8 cellular contexts compared by ENCODE assay signal in genomic region chr4:60201052-60201673, GRCh38.
DNase-seq lines count a peak whose midpoint lies in the region; ATAC-seq and TF ChIP-seq lines count a peak whose summit lies in the region.

No MANE protein-coding gene starts in this region.

- TF ChIP-seq POLR2A in HCT116 (IDR thresholded peaks at IDR 0.05; ENCODE audit: borderline replicate concordance, extremely low read depth, insufficient read depth, insufficient read length): no peak

- H3K79me2 ChIP-seq in HCT116 (ENCODE audit: insufficient read depth, low read length): no peaks in the 10 kb centered on the region

- H3K9me3 ChIP-seq in HCT116 (ENCODE audit: control insufficient read depth in 1 of 2, insufficient read depth in 1 of 2, low read depth in 1 of 2, low read length in 2 of 2): no peaks in the 10 kb centered on the region

- H3K9ac ChIP-seq in HCT116 (ENCODE audit: low read length): no peak overlapping the region

- H4K20me1 ChIP-seq in HCT116 (ENCODE audit: insufficient read depth): no peaks in the 10 kb centered on the region

- no peak overlapping the region for H2AFZ ChIP-seq in HCT116 (ENCODE audit: low read depth, low read length, poor library complexity, severe bottlenecking)

- no peaks in the 10 kb centered on the region for H3K36me3 ChIP-seq in HCT116 (ENCODE audit: control insufficient read depth in 1 of 2, insufficient read depth in 2 of 2, low read length in 2 of 2)

- peak in 2 of 3 experiments; percentile 75 to 82; a peak in 4 of 6 replicates for TF ChIP-seq CTCF in HCT116 (IDR thresholded peaks at IDR 0.05 in 2 of 3, conservative IDR thresholded peaks at IDR 0.05 in 1 of 3; ENCODE audit: borderline replicate concordance in 1 of 3, insufficient read depth in 1 of 3, low read depth in 2 of 3, low read length in 2 of 3)
- TF ChIP-seq CTCF in fibroblast of mammary gland (conservative IDR thresholded peaks at IDR 0.05; ENCODE audit: control insufficient read depth, insufficient read depth, low read depth, low read length): peak; percentile 96

- no peak for ATAC-seq in HCT116
- no peak for ATAC-seq in HG03196 (IDR thresholded peaks at IDR 0.05; ENCODE audit: unreplicated experiment)

- no peak overlapping the region for H3K4me3 ChIP-seq in HCT116 (replicated peaks in 1 of 2; ENCODE audit: low read depth in 1 of 2, low read length in 2 of 2)
- no peak overlapping the region for H3K4me3 ChIP-seq in fibroblast of mammary gland (ENCODE audit: control insufficient read depth, low read depth, low read length)

- H3K9me2 ChIP-seq in HCT116 (ENCODE audit: insufficient read depth): no peaks in the 10 kb centered on the region

- POLR2A ChIA-PET in HCT116 (lab: Charles Lee): no interaction called here

- intact Hi-C loops in HCT116 (cut with micrococcal nuclease): no loop called here

- no peak overlapping the region for H3K27ac ChIP-seq in HCT116 (ENCODE audit: low read depth, low read length)

- H3K4me2 ChIP-seq in HCT116 (ENCODE audit: low read length): no peak overlapping the region

- no TSS peak for BruUV-seq in HCT116 (replicated peaks; lab: Mats Ljungman, UMichigan)

- CTCF ChIA-PET in HCT116 (lab: Charles Lee): no interaction called here

- RAD21 ChIA-PET in HCT116 (lab: Charles Lee; ENCODE audit: low non-redundant PET in 1 of 2, low total read pairs in 2 of 2, uncharacterized antibody in 2 of 2, unreplicated experiment in 2 of 2): no interaction called here

- TF ChIP-seq RAD21 in HCT116 (IDR thresholded peaks at IDR 0.05; ENCODE audit: low read depth): peak; percentile 36

- H3K27me3 ChIP-seq in HCT116 (ENCODE audit: insufficient read depth, low read length): no peaks in the 10 kb centered on the region

- DNase-seq in stimulated activated naive CD4-positive, alpha-beta T cell treated with Interleukin-2 at 50 U/mL for 16 hours (lab: John Stamatoyannopoulos, UW): peak; percentile 0
- no peak for DNase-seq in stimulated activated naive CD4-positive, alpha-beta T cell (lab: John Stamatoyannopoulos, UW)
- DNase-seq in HCT116 (ENCODE audit: low read depth, low spot score): peak; percentile 12
- DNase-seq in MV-4-11 (lab: John Stamatoyannopoulos, UW): peak; percentile 25
- DNase-seq in T1000 (lab: John Stamatoyannopoulos, UW): peak; percentile 29
- peak; percentile 52 for DNase-seq in fibroblast of mammary gland (ENCODE audit: low read depth)
- peak in 35 of 56 donors; percentile 0 to 71 (median 7) for DNase-seq in nucleus accumbens (lab: John Stamatoyannopoulos, UW)

- H3K4me1 ChIP-seq in HCT116 (ENCODE audit: control insufficient read depth in 1 of 2, insufficient read depth in 2 of 2, low read length in 2 of 2): no peaks in the 10 kb centered on the region

TF ChIP-seq in HCT116, 20 proteins besides CTCF, POLR2A, EP300 and RAD21:
- no peak for TF ChIP-seq ELF1 (IDR thresholded peaks at IDR 0.05; ENCODE audit: borderline replicate concordance, low read depth)
- TF ChIP-seq, protein P1, sequence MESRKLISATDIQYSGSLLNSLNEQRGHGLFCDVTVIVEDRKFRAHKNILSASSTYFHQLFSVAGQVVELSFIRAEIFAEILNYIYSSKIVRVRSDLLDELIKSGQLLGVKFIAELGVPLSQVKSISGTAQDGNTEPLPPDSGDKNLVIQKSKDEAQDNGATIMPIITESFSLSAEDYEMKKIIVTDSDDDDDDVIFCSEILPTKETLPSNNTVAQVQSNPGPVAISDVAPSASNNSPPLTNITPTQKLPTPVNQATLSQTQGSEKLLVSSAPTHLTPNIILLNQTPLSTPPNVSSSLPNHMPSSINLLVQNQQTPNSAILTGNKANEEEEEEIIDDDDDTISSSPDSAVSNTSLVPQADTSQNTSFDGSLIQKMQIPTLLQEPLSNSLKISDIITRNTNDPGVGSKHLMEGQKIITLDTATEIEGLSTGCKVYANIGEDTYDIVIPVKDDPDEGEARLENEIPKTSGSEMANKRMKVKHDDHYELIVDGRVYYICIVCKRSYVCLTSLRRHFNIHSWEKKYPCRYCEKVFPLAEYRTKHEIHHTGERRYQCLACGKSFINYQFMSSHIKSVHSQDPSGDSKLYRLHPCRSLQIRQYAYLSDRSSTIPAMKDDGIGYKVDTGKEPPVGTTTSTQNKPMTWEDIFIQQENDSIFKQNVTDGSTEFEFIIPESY (IDR thresholded peaks at IDR 0.05; ENCODE audit: extremely low read depth, insufficient replicate concordance, low read length): no peak
- no peak for TF ChIP-seq FOSL1 (IDR thresholded peaks at IDR 0.05; ENCODE audit: low read depth)
- TF ChIP-seq SP1 (IDR thresholded peaks at IDR 0.05; ENCODE audit: low read depth): no peak
- TF ChIP-seq CEBPB (IDR thresholded peaks at IDR 0.05; ENCODE audit: low read depth): no peak

Comparison
In these comparisons a context has a peak if more than half of its experiments do, and no peak if none do; other contexts are left out.
1. DNase-seq: peak in stimulated activated naive CD4-positive, alpha-beta T cell treated with Interleukin-2 at 50 U/mL for 16 hours (single experiment), HCT116 (single experiment), MV-4-11 (single experiment), T1000 (single experiment), fibroblast of mammary gland (single experiment) and nucleus accumbens (35 of 56); none in stimulated activated naive CD4-positive, alpha-beta T cell (0 of 6).